Comparison of ENCODE assay signal across 17 cellular contexts in genomic region chr13:110629735-110630134, GRCh38. TPM values are rescaled to one million over a fixed set of nuclear protein-coding genes. Genes with fewer than 3 reads are reported as not detected.
DNase-seq lines count a peak whose midpoint lies in the region; ATAC-seq, FAIRE-seq and TF ChIP-seq lines count a peak whose summit lies in the region.
"Had no signal": no experiment of that assay in that cellular context is flagged by ENCODE, and none has a peak within 500 bp of the region (broad histone marks: within the 10 kb centered on the region; RNA-seq: fewer than 3 reads in every experiment).

No MANE protein-coding gene starts in this region.

- FAIRE-seq in GM19239 (lab: Jason Lieb, UNC): no peak
- FAIRE-seq: frontal cortex, GM12891 had no signal

- CTCF ChIA-PET in activated CD8-positive, alpha-beta T cell treated with anti-CD3 and anti-CD28 coated beads for 36 hours (lab: Charles Lee): interaction anchor here (1.0 kb wide), 1 partner anchor 15 kb away, joined by 3 read pairs; no protein-coding TSS in a partner anchor

- no peak overlapping the region for H3K4me3 Mint-ChIP-seq in activated T-cell treated with anti-CD3 and anti-CD28 coated beads, Interleukin-2, amount 50 U/mL, for 24 hours
- H3K4me3 Mint-ChIP-seq in activated CD8-positive, alpha-beta T cell treated with anti-CD3 and anti-CD28 coated beads for 36 hours: no peak overlapping the region
- no peak overlapping the region for H3K4me3 Mint-ChIP-seq in stimulated activated effector memory CD8-positive, alpha-beta T cell treated with anti-CD3 and anti-CD28 coated beads, Interleukin-12 subunit alpha, Interleukin-12 subunit beta, amount 100 ng/mL, for 72 hours
- H3K4me3 Mint-ChIP-seq: activated naive CD8-positive, alpha-beta T cell; stimulated activated naive B cell treated with anti-CD40 and anti-IgM and Interleukin-4, amounts not matched to agents 10 μg/mL and 1 μg/mL and 100 μg/mL, for 72 hours had no signal

- peaks cover 83% of the 10 kb centered on the region for H3K36me3 Mint-ChIP-seq in activated T-cell treated with anti-CD3 and anti-CD28 coated beads, Interleukin-2, amount 50 U/mL, for 24 hours (ENCODE audit: low read depth)
- H3K36me3 Mint-ChIP-seq in activated CD8-positive, alpha-beta T cell treated with anti-CD3 and anti-CD28 coated beads for 36 hours (ENCODE audit: low read depth): peaks cover 26% of the 10 kb centered on the region
- peaks cover 57% of the 10 kb centered on the region for H3K36me3 Mint-ChIP-seq in stimulated activated effector memory CD8-positive, alpha-beta T cell treated with anti-CD3 and anti-CD28 coated beads, Interleukin-12 subunit alpha, Interleukin-12 subunit beta, amount 100 ng/mL, for 72 hours

- H3K9me3 ChIP-seq in lower lobe of right lung: no peaks in the 10 kb centered on the region
- H3K9me3 ChIP-seq: HAP-1, Peyer's patch, uterus had no signal

- TF ChIP-seq CTCF in activated CD8-positive, alpha-beta T cell treated with anti-CD3 and anti-CD28 coated beads for 36 hours (IDR thresholded peaks at IDR 0.05): no peak
- TF ChIP-seq CTCF in fibroblast of mammary gland (conservative IDR thresholded peaks at IDR 0.05; ENCODE audit: control insufficient read depth, insufficient read depth, low read depth, low read length) (no peak), lower lobe of right lung (IDR thresholded peaks at IDR 0.05) (no peak)

- H3K4me3 ChIP-seq in fibroblast of mammary gland (ENCODE audit: control insufficient read depth, low read depth, low read length) (no peak overlapping the region), lower lobe of right lung (no peak overlapping the region)
- H3K4me3 ChIP-seq: HAP-1, Peyer's patch, uterus had no signal

- H3K27me3 Mint-ChIP-seq in activated T-cell treated with anti-CD3 and anti-CD28 coated beads, Interleukin-2, amount 50 U/mL, for 24 hours: no peaks in the 10 kb centered on the region
- no peaks in the 10 kb centered on the region for H3K27me3 Mint-ChIP-seq in activated CD8-positive, alpha-beta T cell treated with anti-CD3 and anti-CD28 coated beads for 36 hours
- H3K27me3 Mint-ChIP-seq: activated naive CD8-positive, alpha-beta T cell; stimulated activated naive B cell treated with anti-CD40 and anti-IgM and Interleukin-4, amounts not matched to agents 10 μg/mL and 1 μg/mL and 100 μg/mL, for 72 hours had no signal

- peaks cover 47% of the 10 kb centered on the region for H3K4me1 Mint-ChIP-seq in activated T-cell treated with anti-CD3 and anti-CD28 coated beads, Interleukin-2, amount 50 U/mL, for 24 hours (ENCODE audit: low read depth)
- peaks cover 47% of the 10 kb centered on the region for H3K4me1 Mint-ChIP-seq in activated CD8-positive, alpha-beta T cell treated with anti-CD3 and anti-CD28 coated beads for 36 hours (ENCODE audit: low read depth)
- H3K4me1 Mint-ChIP-seq in stimulated activated effector memory CD8-positive, alpha-beta T cell treated with anti-CD3 and anti-CD28 coated beads, Interleukin-12 subunit alpha, Interleukin-12 subunit beta, amount 100 ng/mL, for 72 hours: peaks cover 54% of the 10 kb centered on the region

- peak overlapping the region; percentile 26 for H3K27ac Mint-ChIP-seq in activated T-cell treated with anti-CD3 and anti-CD28 coated beads, Interleukin-2, amount 50 U/mL, for 24 hours
- peak overlapping the region; percentile 65 for H3K27ac Mint-ChIP-seq in activated CD8-positive, alpha-beta T cell treated with anti-CD3 and anti-CD28 coated beads for 36 hours
- peak overlapping the region; percentile 85 for H3K27ac Mint-ChIP-seq in stimulated activated effector memory CD8-positive, alpha-beta T cell treated with anti-CD3 and anti-CD28 coated beads, Interleukin-12 subunit alpha, Interleukin-12 subunit beta, amount 100 ng/mL, for 72 hours
- H3K27ac Mint-ChIP-seq: activated naive CD8-positive, alpha-beta T cell; stimulated activated naive B cell treated with anti-CD40 and anti-IgM and Interleukin-4, amounts not matched to agents 10 μg/mL and 1 μg/mL and 100 μg/mL, for 72 hours had no signal

- no peaks in the 10 kb centered on the region for H3K4me1 ChIP-seq in lower lobe of right lung
- H3K4me1 ChIP-seq: HAP-1, uterus had no signal

- ATAC-seq in activated CD8-positive, alpha-beta T cell treated with anti-CD3 and anti-CD28 coated beads for 36 hours: peak; percentile 51
- peak; percentile 76 for ATAC-seq in stimulated activated effector memory CD8-positive, alpha-beta T cell treated with anti-CD3 and anti-CD28 coated beads, Interleukin-12 subunit alpha, Interleukin-12 subunit beta, amount 100 ng/mL, for 72 hours
- ATAC-seq in lower lobe of right lung: no peak
- ATAC-seq: stimulated activated naive B cell treated with anti-CD40 and anti-IgM and Interleukin-4, amounts not matched to agents 10 μg/mL and 1 μg/mL and 100 μg/mL, for 72 hours had no signal

- H3K27me3 ChIP-seq in lower lobe of right lung (ENCODE audit: low read depth): no peaks in the 10 kb centered on the region
- H3K27me3 ChIP-seq: Peyer's patch, uterus had no signal

- H3K9me3 Mint-ChIP-seq in activated T-cell treated with anti-CD3 and anti-CD28 coated beads, Interleukin-2, amount 50 U/mL, for 24 hours: no peaks in the 10 kb centered on the region
- no peaks in the 10 kb centered on the region for H3K9me3 Mint-ChIP-seq in activated CD8-positive, alpha-beta T cell treated with anti-CD3 and anti-CD28 coated beads for 36 hours
- H3K9me3 Mint-ChIP-seq in stimulated activated effector memory CD8-positive, alpha-beta T cell treated with anti-CD3 and anti-CD28 coated beads, Interleukin-12 subunit alpha, Interleukin-12 subunit beta, amount 100 ng/mL, for 72 hours: no peaks in the 10 kb centered on the region
- H3K9me3 Mint-ChIP-seq: stimulated activated naive B cell treated with anti-CD40 and anti-IgM and Interleukin-4, amounts not matched to agents 10 μg/mL and 1 μg/mL and 100 μg/mL, for 72 hours had no signal

- POLR2A ChIA-PET in activated CD8-positive, alpha-beta T cell treated with anti-CD3 and anti-CD28 coated beads for 36 hours (lab: Charles Lee): no interaction called here

- intact Hi-C loops in activated CD8-positive, alpha-beta T cell treated with anti-CD3 and anti-CD28 coated beads for 36 hours (cut with micrococcal nuclease): no loop called here
- intact Hi-C loops in lower lobe of right lung (cut with DNase I): no loop called here

- H3K36me3 ChIP-seq in lower lobe of right lung: peaks cover 70% of the 10 kb centered on the region
- H3K36me3 ChIP-seq: uterus had no signal

- no peak overlapping the region for H3K27ac ChIP-seq in caudate nucleus (ENCODE audit: low read depth, low read length)
- no peak overlapping the region for H3K27ac ChIP-seq in lower lobe of right lung

- no peak for DNase-seq in activated T-cell treated with anti-CD3 and anti-CD28 coated beads, Interleukin-2, amount 50 U/mL, for 24 hours
- no peak for DNase-seq in activated T-cell treated with anti-CD3 and anti-CD28 coated beads, Interleukin-2, amount 50 U/mL, for 48 hours
- DNase-seq in activated CD8-positive, alpha-beta T cell treated with anti-CD3 and anti-CD28 coated beads for 36 hours: peak; percentile 64
- DNase-seq in fibroblast of mammary gland (ENCODE audit: low read depth) (peak; percentile 68), caudate nucleus (lab: John Stamatoyannopoulos, UW) (no peak), lower lobe of right lung (no peak), GM19239 (ENCODE audit: insufficient read length, low spot score) (no peak)
- DNase-seq in stimulated activated effector memory CD8-positive, alpha-beta T cell treated with anti-CD3 and anti-CD28 coated beads, Interleukin-12 subunit alpha, Interleukin-12 subunit beta, amount 100 ng/mL, for 72 hours (ENCODE audit: low spot score in 2 of 2): no peak
- DNase-seq: ACHN; NCI-H2171 treated with DMSO at 0.1 percent for 48 hours; Peyer's patch; stimulated activated naive B cell treated with anti-CD40 and anti-IgM and Interleukin-4, amounts not matched to agents 10 μg/mL and 1 μg/mL and 100 μg/mL, for 72 hours; uterus had no signal

RNA-seq across cellular contexts. Expression of gene NAXD, which starts 14.4 kb away (rescaled TPM):
- total RNA-seq in activated CD8-positive, alpha-beta T cell treated with anti-CD3 and anti-CD28 coated beads for 36 hours: 10 to 100 TPM; 22.7 to 24.8 TPM
- total RNA-seq in lower lobe of right lung: 27.4 TPM

Comparison
In these comparisons a context has a peak if more than half of its experiments do, and no peak if none do; other contexts are left out.
1. DNase-seq: peak in activated CD8-positive, alpha-beta T cell treated with anti-CD3 and anti-CD28 coated beads for 36 hours (single experiment) and fibroblast of mammary gland (single experiment); none in activated T-cell treated with anti-CD3 and anti-CD28 coated beads, Interleukin-2, amount 50 U/mL, for 24 hours (single experiment), activated T-cell treated with anti-CD3 and anti-CD28 coated beads, Interleukin-2, amount 50 U/mL, for 48 hours (0 of 2), stimulated activated effector memory CD8-positive, alpha-beta T cell treated with anti-CD3 and anti-CD28 coated beads, Interleukin-12 subunit alpha, Interleukin-12 subunit beta, amount 100 ng/mL, for 72 hours (0 of 2), caudate nucleus (0 of 61), lower lobe of right lung (single experiment) and GM19239 (single experiment).
2. H3K27ac Mint-ChIP-seq: peak in every context shown above with its lines; median percentile 85 in stimulated activated effector memory CD8-positive, alpha-beta T cell treated with anti-CD3 and anti-CD28 coated beads, Interleukin-12 subunit alpha, Interleukin-12 subunit beta, amount 100 ng/mL, for 72 hours; 65 in activated CD8-positive, alpha-beta T cell treated with anti-CD3 and anti-CD28 coated beads for 36 hours; 26 in activated T-cell treated with anti-CD3 and anti-CD28 coated beads, Interleukin-2, amount 50 U/mL, for 24 hours.
3. ATAC-seq: peak in activated CD8-positive, alpha-beta T cell treated with anti-CD3 and anti-CD28 coated beads for 36 hours (single experiment) and stimulated activated effector memory CD8-positive, alpha-beta T cell treated with anti-CD3 and anti-CD28 coated beads, Interleukin-12 subunit alpha, Interleukin-12 subunit beta, amount 100 ng/mL, for 72 hours (single experiment); none in lower lobe of right lung (0 of 2).